19 cellular contexts compared by ENCODE assay signal in the genomic region with DNA sequence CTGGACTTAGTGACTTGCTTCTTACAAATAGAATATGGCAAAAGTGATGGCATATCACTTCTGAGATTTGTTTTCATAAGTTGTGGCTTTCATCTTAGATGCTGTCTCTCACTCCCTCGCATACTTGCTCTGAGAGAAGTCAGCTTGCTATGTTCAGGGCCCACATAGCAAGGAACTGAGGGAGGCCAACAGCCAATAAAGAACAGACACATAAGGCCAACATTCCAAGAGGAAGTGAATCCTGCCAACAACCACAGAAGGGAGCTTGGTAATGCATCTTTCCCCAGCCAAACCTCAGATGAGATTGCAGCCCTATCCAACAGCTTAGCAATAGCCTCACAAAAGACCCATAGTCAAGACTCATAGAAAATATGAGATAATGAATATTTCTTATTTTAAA. TPM values are rescaled to one million over a fixed set of nuclear protein-coding genes. Genes with fewer than 3 reads are reported as not detected.
DNase-seq lines count a peak whose midpoint lies in the region; ATAC-seq and TF ChIP-seq lines count a peak whose summit lies in the region.
"Had no signal": no experiment of that assay in that cellular context is flagged by ENCODE, and none has a peak within 500 bp of the region (broad histone marks: within the 10 kb centered on the region; RNA-seq: fewer than 3 reads in every experiment).

No MANE protein-coding gene starts in this region.

- no peaks in the 10 kb centered on the region for H3K9me3 ChIP-seq in upper lobe of right lung

- no peak for DNase-seq in left ventricle myocardium superior
- no peak for DNase-seq in Right ventricle myocardium superior
- DNase-seq in brain microvascular endothelial cell: peak; percentile 49
- DNase-seq in fibroblast of villous mesenchyme (ENCODE audit: low read depth): peak; percentile 13
- no peak for DNase-seq in putamen (ENCODE audit: low spot score)
- DNase-seq in NCI-H2081 treated with DMSO at 0.1 percent for 48 hours (lab: John Stamatoyannopoulos, UW): no peak
- DNase-seq in KBM-7: no peak
- DNase-seq in upper lobe of right lung: no peak
- DNase-seq: 8988T; Calu3; CD4-positive, alpha-beta memory T cell; DMS53; GOT3; NCI-H1417 treated with DMSO at 0.1 percent for 48 hours; NCI-H2029 treated with DMSO at 0.1 percent for 48 hours; NCI-H510A treated with DMSO at 0.1 percent for 48 hours; PC-9 had no signal

- H3K4me1 ChIP-seq in upper lobe of right lung: no peaks in the 10 kb centered on the region

- H3K4me3 ChIP-seq in brain microvascular endothelial cell (ENCODE audit: low read depth, low read length) (no peak overlapping the region), fibroblast of villous mesenchyme (ENCODE audit: low read depth, low read length) (no peak overlapping the region), upper lobe of right lung (no peak overlapping the region)
- H3K4me3 ChIP-seq: K562, PC-9 had no signal

- in situ Hi-C loops in brain microvascular endothelial cell (cut with HindIII; ENCODE audit: low pct_ligation_motif_present, low sequenced_read_pairs): no loop called here
- in situ Hi-C loops in KBM-7 (cut with MboI; ENCODE audit: low pct_unique_long_range_greater_than_20kb, low sequenced_read_pairs): no loop called here

- ATAC-seq in left ventricle myocardium superior: peak; percentile 54
- ATAC-seq in Right ventricle myocardium superior (ENCODE audit: poor library complexity): no peak
- no peak for ATAC-seq in upper lobe of right lung
- ATAC-seq: K562 had no signal

- TF ChIP-seq CTCF in brain microvascular endothelial cell (IDR thresholded peaks at IDR 0.05; ENCODE audit: low read depth, low read length, missing control alignments) (no peak), fibroblast of villous mesenchyme (IDR thresholded peaks at IDR 0.05; ENCODE audit: insufficient read depth, low read depth, low read length) (no peak), upper lobe of right lung (IDR thresholded peaks at IDR 0.05) (no peak)

- no peaks in the 10 kb centered on the region for H3K27me3 ChIP-seq in brain microvascular endothelial cell (replicated peaks)
- H3K27me3 ChIP-seq in upper lobe of right lung: no peaks in the 10 kb centered on the region

- H3K27ac ChIP-seq in brain microvascular endothelial cell: no peak overlapping the region
- H3K27ac ChIP-seq in upper lobe of right lung: no peak overlapping the region
- H3K27ac ChIP-seq: HL-60, PC-9 had no signal

- intact Hi-C loops in left ventricle myocardium superior (cut with micrococcal nuclease): no loop called here
- intact Hi-C loops in Right ventricle myocardium superior (cut with DNase I): no loop called here
- intact Hi-C loops in upper lobe of right lung (cut with DNase I): no loop called here

- H3K36me3 ChIP-seq in brain microvascular endothelial cell (replicated peaks) (no peaks in the 10 kb centered on the region), upper lobe of right lung (no peaks in the 10 kb centered on the region)

RNA-seq across cellular contexts. Expression of gene DMTF1, which starts 39.2 kb away (rescaled TPM):
- total RNA-seq in left ventricle myocardium superior (24.4 TPM), Right ventricle myocardium superior (26.8 TPM), fibroblast of villous mesenchyme (60.6 and 98.9 TPM in 2 replicates), upper lobe of right lung (82.8 TPM)

RNA-seq across cellular contexts. Expression of gene ELAPOR2, which starts 53.6 kb away (rescaled TPM):
- total RNA-seq in left ventricle myocardium superior (4.3 TPM), Right ventricle myocardium superior (3.6 TPM), fibroblast of villous mesenchyme (1.7 and 8.4 TPM in 2 replicates), upper lobe of right lung (127 TPM)

Comparison
In these comparisons a context has a peak if more than half of its experiments do, and no peak if none do; other contexts are left out.
1. DNase-seq: peak in brain microvascular endothelial cell (single experiment) and fibroblast of villous mesenchyme (single experiment); none in left ventricle myocardium superior (single experiment), Right ventricle myocardium superior (single experiment), putamen (single experiment), NCI-H2081 treated with DMSO at 0.1 percent for 48 hours (single experiment), KBM-7 (single experiment) and upper lobe of right lung (single experiment).
2. RNA of gene ELAPOR2, which starts 53.6 kb away (total RNA-seq): 127 TPM in upper lobe of right lung (single experiment); 4.3 TPM in left ventricle myocardium superior (single experiment), 3.6 TPM in Right ventricle myocardium superior (single experiment) and 1.7 to 8.4 TPM in fibroblast of villous mesenchyme; every median in the first group is over 10 times any median in the second.